Comparison of ENCODE assay signal across 9 cellular contexts in the genomic region with DNA sequence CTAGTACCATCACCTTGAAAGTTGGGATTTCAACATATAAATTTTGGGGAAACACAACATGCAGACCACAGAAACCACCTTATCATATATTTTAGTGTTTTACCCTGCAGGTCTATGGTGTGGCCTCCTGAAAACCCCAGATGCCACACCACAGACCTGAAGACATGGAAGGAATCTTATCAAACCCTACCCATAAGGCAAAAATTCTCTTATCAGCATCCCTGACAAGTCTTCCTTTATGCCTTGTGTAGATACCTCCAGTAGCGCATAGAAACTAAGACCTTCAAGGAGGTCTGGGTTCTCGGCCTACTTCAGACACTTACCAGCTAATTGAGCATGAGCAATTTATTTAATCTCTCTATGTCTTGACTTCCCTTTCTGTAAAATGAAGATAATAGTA. TPM values are rescaled to one million over a fixed set of nuclear protein-coding genes. Genes with fewer than 3 reads are reported as not detected.
"Had no signal": no experiment of that assay in that cellular context is flagged by ENCODE, and none has a peak within 500 bp of the region (broad histone marks: within the 10 kb centered on the region; RNA-seq: fewer than 3 reads in every experiment).

No MANE protein-coding gene starts in this region.

- H3K9me3 Mint-ChIP-seq: GM23338, H9 had no signal

- H2AFZ ChIP-seq: GM23338 had no signal

- FAIRE-seq: H1, H54, HTR-8/SVneo had no signal

- H3K4me2 ChIP-seq: GM23338 had no signal

- DNase-seq: H9, HCEC 1CT, IMR-90, KG1 had no signal

- H3K27ac Mint-ChIP-seq: GM23338, H9 had no signal

- H3K4me3 Mint-ChIP-seq: GM23338, H9 had no signal

- ATAC-seq: GM23338 had no signal

- H3K4me3 ChIP-seq: GM23338 had no signal

- H3K4me1 Mint-ChIP-seq: GM23338, H9 had no signal

RNA-seq across cellular contexts. Expression of a gene that starts 59.1 kb away (rescaled TPM):
- total RNA-seq: H1, HT-29, IMR-90 had no signal
- polyA plus RNA-seq: GM23338 had no signal
